In the genomic region with DNA sequence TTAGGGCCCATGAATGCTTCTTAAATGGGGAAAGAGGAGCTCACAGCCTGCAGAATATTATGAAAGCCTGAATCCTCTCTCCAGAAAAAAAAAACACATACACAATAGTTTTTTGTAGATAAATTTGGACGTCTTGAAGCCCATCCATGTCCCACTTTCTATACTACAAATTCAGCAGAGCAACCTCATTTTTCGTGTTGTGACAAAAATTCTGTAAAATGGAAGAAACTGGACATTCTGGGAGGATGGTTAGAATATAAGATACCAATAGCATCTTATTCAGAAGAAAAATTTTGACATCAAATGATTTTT, we compare ENCODE assay signal across 11 cellular contexts.
DNase-seq lines count a peak whose midpoint lies in the region; ATAC-seq and TF ChIP-seq lines count a peak whose summit lies in the region.
"Had no signal": no experiment of that assay in that cellular context is flagged by ENCODE, and none has a peak within 500 bp of the region (broad histone marks: within the 10 kb centered on the region; RNA-seq: fewer than 3 reads in every experiment).

No MANE protein-coding gene starts in this region.

- no peaks in the 10 kb centered on the region for H3K4me1 ChIP-seq in PC-3 (ENCODE audit: insufficient read depth, low read length)

- no peaks in the 10 kb centered on the region for H3K36me3 ChIP-seq in PC-3 (ENCODE audit: low read depth, low read length)
- H3K36me3 ChIP-seq: BLaER1 had no signal

- no peaks in the 10 kb centered on the region for H3F3A ChIP-seq in PC-3 (ENCODE audit: low read length, unreplicated experiment)

- CTCF ChIA-PET in PC-3 (lab: Charles Lee): interaction anchor here (0.5 to 1.4 kb wide), 2 partner anchors 64 to 176 kb away, joined by 3 read pairs; no protein-coding TSS in a partner anchor

- H3K36me3 Mint-ChIP-seq in HFFc6 (ENCODE audit: low read depth): peaks cover 12% of the 10 kb centered on the region
- H3K36me3 Mint-ChIP-seq in central memory CD8-positive, alpha-beta T cell (ENCODE audit: insufficient read depth): peaks cover 2% of the 10 kb centered on the region
- H3K36me3 Mint-ChIP-seq in type B pancreatic cell: no peaks in the 10 kb centered on the region

- H3K9ac ChIP-seq in PC-3 (ENCODE audit: low read length): no peak overlapping the region
- H3K9ac ChIP-seq: BLaER1 had no signal

- POLR2A ChIA-PET in PC-3 (lab: Charles Lee; ENCODE audit: unreplicated experiment): interaction anchor here (0.7 kb wide), 1 partner anchor 12 kb away, joined by 3 read pairs; no protein-coding TSS in a partner anchor

- TF ChIP-seq CTCF in HFFc6 (IDR thresholded peaks at IDR 0.05): peak; percentile 7
- peak; percentile 52; the same call in 1 of the 2 replicates for TF ChIP-seq CTCF in PC-3 (conservative IDR thresholded peaks at IDR 0.05; ENCODE audit: low read depth, low read length)
- peak; percentile 51 for TF ChIP-seq CTCF in type B pancreatic cell (conservative IDR thresholded peaks at IDR 0.05)

- H3K9me3 Mint-ChIP-seq in HFFc6 (no peaks in the 10 kb centered on the region), type B pancreatic cell (no peaks in the 10 kb centered on the region)
- no peaks in the 10 kb centered on the region for H3K9me3 Mint-ChIP-seq in central memory CD8-positive, alpha-beta T cell

- H3K27ac Mint-ChIP-seq in HFFc6 (no peak overlapping the region), type B pancreatic cell (no peak overlapping the region)
- peak overlapping the region; percentile 14 for H3K27ac Mint-ChIP-seq in central memory CD8-positive, alpha-beta T cell (ENCODE audit: low read depth)

- no peak overlapping the region for H3K27ac ChIP-seq in PC-3 (ENCODE audit: low read length)
- H3K27ac ChIP-seq: BLaER1 had no signal

- H3K27me3 ChIP-seq in PC-3 (ENCODE audit: low read length): no peaks in the 10 kb centered on the region

- ATAC-seq in PC-3 (no peak), GM18909 (IDR thresholded peaks at IDR 0.05; ENCODE audit: poor library complexity, unreplicated experiment) (no peak)
- no peak for ATAC-seq in central memory CD8-positive, alpha-beta T cell (replicated peaks; ENCODE audit: extremely low read depth, poor library complexity, severe bottlenecking)
- ATAC-seq: HepG2 had no signal

- no peak overlapping the region for H3K4me2 ChIP-seq in PC-3 (ENCODE audit: low read length)

- intact Hi-C loops in PC-3 (cut with micrococcal nuclease): loop anchor here (1.0 kb wide), 4 partner anchors 27 to 181 kb away; no protein-coding TSS in a partner anchor

- no peaks in the 10 kb centered on the region for H4K20me1 ChIP-seq in PC-3 (ENCODE audit: low read length)
- H4K20me1 ChIP-seq: BLaER1 had no signal

- no peak overlapping the region for H2AFZ ChIP-seq in PC-3 (ENCODE audit: low read length)

- DNase-seq in HFFc6 (no peak), PC-3 (no peak), type B pancreatic cell (ENCODE audit: extremely low spot score, unreplicated experiment) (no peak), NCI-H524 (lab: John Stamatoyannopoulos, UW) (no peak)
- no peak for DNase-seq in central memory CD8-positive, alpha-beta T cell (ENCODE audit: low spot score in 2 of 2)
- DNase-seq in stimulated activated CD4-positive, alpha-beta T cell treated with anti-CD3 and anti-CD28 coated beads, Interleukin-15, amount 100 ng/mL, for 24 hours: no peak
- DNase-seq: NCI-H1436 treated with DMSO at 0.1 percent for 48 hours; NK-92 treated with Interleukin-12 subunit alpha and Interleukin-12 subunit beta, amount 100 ng/mL, for 24 hours had no signal

- H3K79me2 ChIP-seq in PC-3 (ENCODE audit: low read length): no peaks in the 10 kb centered on the region

- H3K4me3 Mint-ChIP-seq in HFFc6: no peak overlapping the region
- H3K4me3 Mint-ChIP-seq in central memory CD8-positive, alpha-beta T cell: peak overlapping the region; percentile 31
- H3K4me3 Mint-ChIP-seq in type B pancreatic cell: no peak overlapping the region

- H3K9me3 ChIP-seq in PC-3 (ENCODE audit: low read length): no peaks in the 10 kb centered on the region
- H3K9me3 ChIP-seq: BLaER1 had no signal

- no peaks in the 10 kb centered on the region; the same call in 1 of the 2 replicates for H3K27me3 Mint-ChIP-seq in HFFc6 (ENCODE audit: insufficient read depth)
- H3K27me3 Mint-ChIP-seq in central memory CD8-positive, alpha-beta T cell: no peaks in the 10 kb centered on the region
- peaks cover 45% of the 10 kb centered on the region for H3K27me3 Mint-ChIP-seq in type B pancreatic cell

- no TSS peak for BruUV-seq in PC-3 (replicated peaks; lab: Mats Ljungman, UMichigan)

- H3K4me1 Mint-ChIP-seq in HFFc6 (ENCODE audit: low read depth): peaks cover 41% of the 10 kb centered on the region
- H3K4me1 Mint-ChIP-seq in central memory CD8-positive, alpha-beta T cell: peaks cover 9% of the 10 kb centered on the region
- peaks cover 3% of the 10 kb centered on the region for H3K4me1 Mint-ChIP-seq in type B pancreatic cell (ENCODE audit: unreplicated experiment)

- H3K4me3 ChIP-seq in PC-3 (ENCODE audit: low read length): no peak overlapping the region
- H3K4me3 ChIP-seq: BLaER1 had no signal

- no peaks in the 10 kb centered on the region for H3K9me2 ChIP-seq in PC-3 (replicated peaks; ENCODE audit: low read length)
